In genomic region chr2:26459991-26460612, GRCh38 we compare ENCODE assay signal across 28 cellular contexts. TPM values are rescaled to one million over a fixed set of nuclear protein-coding genes. Genes with fewer than 3 reads are reported as not detected.
DNase-seq lines count a peak whose midpoint lies in the region; ATAC-seq, FAIRE-seq and TF ChIP-seq lines count a peak whose summit lies in the region.
"Had no signal": no experiment of that assay in that cellular context is flagged by ENCODE, and none has a peak within 500 bp of the region (broad histone marks: within the 10 kb centered on the region; RNA-seq: fewer than 3 reads in every experiment).

No MANE protein-coding gene starts in this region.

- no peak overlapping the region for H3K4me3 ChIP-seq in BJ (ENCODE audit: low read depth, low read length)
- H3K4me3 ChIP-seq in astrocyte (ENCODE audit: insufficient read depth, low read depth, low read length): no peak overlapping the region
- no peak overlapping the region for H3K4me3 ChIP-seq in iPS DF 6.9 (ENCODE audit: low read length)
- H3K4me3 ChIP-seq: dorsolateral prefrontal cortex, HAP-1, lung, pancreas, tibial nerve had no signal

- peaks cover 17% of the 10 kb centered on the region for H3K4me1 Mint-ChIP-seq in astrocyte (ENCODE audit: low read depth, unreplicated experiment)
- H3K4me1 Mint-ChIP-seq: activated CD4-positive, alpha-beta memory T cell treated with anti-CD3 and anti-CD28 coated beads, Interleukin-2, amount 10 ng/mL, durations not matched to agents 7 days and 5 days; IgD-negative memory B cell had no signal

- no peak overlapping the region for H3K4me3 Mint-ChIP-seq in astrocyte (ENCODE audit: unreplicated experiment)
- H3K4me3 Mint-ChIP-seq: activated CD4-positive, alpha-beta memory T cell treated with anti-CD3 and anti-CD28 coated beads, Interleukin-2, amount 10 ng/mL, durations not matched to agents 7 days and 5 days; activated naive CD8-positive, alpha-beta T cell; activated T-cell treated with anti-CD3 and anti-CD28 coated beads, Interleukin-2, amount 50 U/mL, for 4 hours; brain; IgD-negative memory B cell; T-helper 1 cell treated with Interleukin-12 subunit alpha and Interleukin-12 subunit beta and Interleukin-4 antibody, amounts not matched to agents 30 μg/mL and 1 μg/mL, for 36 hours had no signal

- no peak overlapping the region for H3K9ac ChIP-seq in astrocyte (ENCODE audit: low read length)

- POLR2A ChIA-PET in BJ (lab: Charles Lee): no interaction called here

- H3K4me2 ChIP-seq in astrocyte (ENCODE audit: low read length): no peak overlapping the region

- H3K27ac Mint-ChIP-seq in astrocyte (ENCODE audit: unreplicated experiment): peak overlapping the region; percentile 71
- H3K27ac Mint-ChIP-seq: activated CD4-positive, alpha-beta memory T cell treated with anti-CD3 and anti-CD28 coated beads, Interleukin-2, amount 10 ng/mL, durations not matched to agents 7 days and 5 days; activated naive CD8-positive, alpha-beta T cell; IgD-negative memory B cell; T-helper 1 cell treated with Interleukin-12 subunit alpha and Interleukin-12 subunit beta and Interleukin-4 antibody, amounts not matched to agents 30 μg/mL and 1 μg/mL, for 36 hours had no signal

- H2AFZ ChIP-seq in astrocyte (ENCODE audit: low read depth, low read length): no peak overlapping the region

- no peaks in the 10 kb centered on the region for H3K36me3 Mint-ChIP-seq in astrocyte (ENCODE audit: low read depth, unreplicated experiment)
- H3K36me3 Mint-ChIP-seq: activated naive CD8-positive, alpha-beta T cell; brain had no signal

- no peaks in the 10 kb centered on the region for H4K20me1 ChIP-seq in astrocyte (ENCODE audit: insufficient read depth, low read length)

- CTCF ChIA-PET in BJ (lab: Yijun Ruan, JAX): interaction anchor here (1.0 kb wide), 1 partner anchor 42 kb away, joined by 3 read pairs; no protein-coding TSS in a partner anchor

- H3K27ac ChIP-seq in 22Rv1 (no peak overlapping the region), astrocyte (ENCODE audit: low read depth, low read length) (no peak overlapping the region), iPS DF 6.9 (ENCODE audit: low read length) (no peak overlapping the region)
- H3K27ac ChIP-seq: dorsolateral prefrontal cortex, HL-60, pancreas, tibial nerve had no signal

- peaks cover 19% of the 10 kb centered on the region for H3K27me3 Mint-ChIP-seq in astrocyte (ENCODE audit: low read depth, unreplicated experiment)
- H3K27me3 Mint-ChIP-seq: activated CD4-positive, alpha-beta memory T cell treated with anti-CD3 and anti-CD28 coated beads, Interleukin-2, amount 10 ng/mL, durations not matched to agents 7 days and 5 days; activated naive CD8-positive, alpha-beta T cell; brain; IgD-negative memory B cell had no signal

- H3K36me3 ChIP-seq in BJ (ENCODE audit: control insufficient read depth, insufficient read depth, low read length) (no peaks in the 10 kb centered on the region), astrocyte (ENCODE audit: insufficient read depth, low read length) (no peaks in the 10 kb centered on the region), iPS DF 6.9 (ENCODE audit: control insufficient read depth, insufficient read depth, low read length) (no peaks in the 10 kb centered on the region)
- H3K36me3 ChIP-seq: HAP-1, pancreas, tibial nerve had no signal

- WGBS in iPS DF 6.9 (ENCODE audit: insufficient coverage, insufficient read length): no CpG with 5 or more reads among the region's 15 CpGs

- FAIRE-seq in astrocyte (lab: Jason Lieb, UNC): no peak
- FAIRE-seq: GM19239, pancreas had no signal

- H3K27me3 ChIP-seq in BJ (ENCODE audit: control insufficient read depth, insufficient read depth, low read length) (peaks cover 4% of the 10 kb centered on the region), astrocyte (ENCODE audit: insufficient read depth, low read length) (no peaks in the 10 kb centered on the region), iPS DF 6.9 (ENCODE audit: control insufficient read depth, insufficient read depth, low read length) (no peaks in the 10 kb centered on the region)
- H3K27me3 ChIP-seq: dorsolateral prefrontal cortex, pancreas, tibial nerve had no signal

- H3K9me3 ChIP-seq in astrocyte (ENCODE audit: insufficient read depth, low read depth, low read length) (no peaks in the 10 kb centered on the region), iPS DF 6.9 (ENCODE audit: control insufficient read depth, insufficient read depth, low read length) (no peaks in the 10 kb centered on the region)
- H3K9me3 ChIP-seq: HAP-1, pancreas, tibial nerve had no signal

- H3K79me2 ChIP-seq in astrocyte (ENCODE audit: insufficient read depth, low read length): no peaks in the 10 kb centered on the region

- no peaks in the 10 kb centered on the region for H3K9me3 Mint-ChIP-seq in astrocyte (ENCODE audit: unreplicated experiment)
- H3K9me3 Mint-ChIP-seq: activated CD4-positive, alpha-beta memory T cell treated with anti-CD3 and anti-CD28 coated beads, Interleukin-2, amount 10 ng/mL, durations not matched to agents 7 days and 5 days; activated T-cell treated with anti-CD3 and anti-CD28 coated beads, Interleukin-2, amount 50 U/mL, for 4 hours; IgD-negative memory B cell; T-helper 1 cell treated with Interleukin-12 subunit alpha and Interleukin-12 subunit beta and Interleukin-4 antibody, amounts not matched to agents 30 μg/mL and 1 μg/mL, for 36 hours had no signal

- TF ChIP-seq CTCF in 22Rv1 (IDR thresholded peaks at IDR 0.05) (peak; percentile 43), BJ (IDR thresholded peaks at IDR 0.05; ENCODE audit: insufficient read depth, low read depth, low read length) (peak; percentile 27; the same call in 1 of the 2 replicates), astrocyte (IDR thresholded peaks at IDR 0.05; ENCODE audit: insufficient read depth, low read depth, low read length) (no peak)

- no peak for DNase-seq in BJ (ENCODE audit: low read depth)
- no peak for DNase-seq in astrocyte (ENCODE audit: low read depth)
- DNase-seq in iPS DF 6.9 (ENCODE audit: low read depth, low spot score): peak; percentile 18
- DNase-seq in NCI-H2081 (lab: John Stamatoyannopoulos, UW): no peak
- DNase-seq in NCI-H2029 (lab: John Stamatoyannopoulos, UW): no peak
- DNase-seq in germinal center (ENCODE audit: low spot score): no peak
- DNase-seq: activated CD4-positive, alpha-beta memory T cell treated with anti-CD3 and anti-CD28 coated beads, Interleukin-2, amount 10 ng/mL, durations not matched to agents 7 days and 5 days; activated T-cell treated with anti-CD3 and anti-CD28 coated beads, Interleukin-2, amount 50 U/mL, for 4 hours; AML-193; COR-L47; MM.1S; NCI-H82; PC-3; stimulated activated CD4-positive, alpha-beta T cell treated with anti-CD3 and anti-CD28 coated beads, Interleukin-2, amount 100 ng/mL, for 24 hours; stimulated activated naive CD8-positive, alpha-beta T cell treated with anti-CD3 and anti-CD28 coated beads, Interleukin-15, Interleukin-2, amounts not matched to agents 100 U/mL and 50 U/mL, for 24 hours had no signal

- H3K4me1 ChIP-seq in astrocyte (ENCODE audit: insufficient read depth, low read length): peaks cover 4% of the 10 kb centered on the region
- peaks cover 1% of the 10 kb centered on the region; the same call in 1 of the 2 replicates for H3K4me1 ChIP-seq in iPS DF 6.9 (ENCODE audit: control insufficient read depth, insufficient read depth, low read length)
- H3K4me1 ChIP-seq: HAP-1, pancreas had no signal

- ATAC-seq in GM19328 (IDR thresholded peaks at IDR 0.05; ENCODE audit: unreplicated experiment): no peak
- ATAC-seq: activated T-cell treated with anti-CD3 and anti-CD28 coated beads, Interleukin-2, amount 50 U/mL, for 4 hours; pancreas; PC-3; stimulated activated naive CD8-positive, alpha-beta T cell treated with anti-CD3 and anti-CD28 coated beads, Interleukin-15, Interleukin-2, amounts not matched to agents 100 U/mL and 50 U/mL, for 24 hours had no signal

RNA-seq across cellular contexts. Expression of gene OTOF, which starts 17.8 kb away (rescaled TPM):
- polyA plus RNA-seq in BJ (2011; rRNA removed): 0.10 and 0.16 TPM in 2 replicates
- polyA minus RNA-seq in BJ (2011; rRNA and poly(A)+ RNA removed): 0.10 and 0.24 TPM in 2 replicates
- not detected in 2 replicates for total RNA-seq in astrocyte
- total RNA-seq: PC-3 had no signal
- polyA plus RNA-seq: IgD-negative memory B cell had no signal

RNA-seq across cellular contexts. Expression of gene DRC1, which starts 58.4 kb away (rescaled TPM):
- 0.05 and 0.22 TPM in 2 replicates for polyA plus RNA-seq in BJ (2011; rRNA removed)
- polyA minus RNA-seq in BJ (2011; rRNA and poly(A)+ RNA removed): not detected in 2 replicates
- total RNA-seq in astrocyte: 0.27 and 0.41 TPM in 2 replicates
- total RNA-seq: activated CD4-positive, alpha-beta memory T cell treated with anti-CD3 and anti-CD28 coated beads, Interleukin-2, amount 10 ng/mL, durations not matched to agents 7 days and 5 days; activated T-cell treated with anti-CD3 and anti-CD28 coated beads, Interleukin-2, amount 50 U/mL, for 4 hours; pancreas; PC-3 had no signal
- polyA plus RNA-seq: IgD-negative memory B cell had no signal
